In the genomic region with DNA sequence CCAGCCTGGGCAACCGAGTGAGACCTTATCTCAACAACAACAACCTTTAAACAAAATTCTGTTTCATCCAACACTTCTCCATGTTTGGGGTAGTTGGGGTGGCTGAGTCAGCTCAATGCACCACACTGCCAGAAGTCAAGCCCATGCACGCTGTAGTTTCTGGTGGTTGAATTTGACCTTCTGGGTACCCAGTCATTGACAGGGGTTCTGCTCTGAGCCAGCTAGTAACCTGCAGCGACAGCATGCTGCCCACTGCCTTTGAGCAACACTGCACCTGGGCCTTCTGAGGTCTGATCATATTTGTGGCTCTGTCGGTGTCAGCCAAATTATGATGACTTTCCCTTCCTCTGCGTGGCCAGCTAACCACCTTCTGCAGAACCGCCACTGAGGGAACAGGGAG, we compare ENCODE assay signal across 37 cellular contexts.
"Had no signal": no experiment of that assay in that cellular context is flagged by ENCODE, and none has a peak within 500 bp of the region (broad histone marks: within the 10 kb centered on the region; RNA-seq: fewer than 3 reads in every experiment).

No MANE protein-coding gene starts in this region.

- H3K4me3 ChIP-seq: body of pancreas, cardiac muscle cell, colonic mucosa, gastrocnemius medialis, right atrium auricular region, smooth muscle cell, thyroid gland, upper lobe of left lung, vagina had no signal

- H3K4me3 Mint-ChIP-seq: activated naive CD4-positive, alpha-beta T cell treated with anti-CD3 and anti-CD28 coated beads, Interleukin-2, amount 50 U/mL, for 24 hours; activated T-cell treated with anti-CD3 and anti-CD28 coated beads, Interleukin-2, amount 50 U/mL, for 4 hours; immature natural killer cell; naive thymus-derived CD8-positive, alpha-beta T cell; neural crest cell; stimulated activated naive CD8-positive, alpha-beta T cell treated with anti-CD3 and anti-CD28 coated beads, Interleukin-15, Interleukin-2, amounts not matched to agents 100 ng/mL and 50 ng/mL, for 24 hours; T-helper 1 cell treated with Interleukin-12 subunit alpha and Interleukin-12 subunit beta and Interleukin-4 antibody, amounts not matched to agents 30 μg/mL and 1 μg/mL, for 36 hours had no signal

- H3K36me3 Mint-ChIP-seq: activated naive CD4-positive, alpha-beta T cell treated with anti-CD3 and anti-CD28 coated beads, Interleukin-2, amount 50 U/mL, for 24 hours had no signal

- H3K4me2 ChIP-seq: smooth muscle cell had no signal

- H3K4me1 Mint-ChIP-seq: activated naive CD4-positive, alpha-beta T cell treated with anti-CD3 and anti-CD28 coated beads, Interleukin-2, amount 50 U/mL, for 24 hours; immature natural killer cell; naive thymus-derived CD8-positive, alpha-beta T cell; neural crest cell had no signal

- H3K27ac Mint-ChIP-seq: activated naive CD4-positive, alpha-beta T cell treated with anti-CD3 and anti-CD28 coated beads, Interleukin-2, amount 50 U/mL, for 24 hours; activated T-helper 2 cell treated with anti-CD3 and anti-CD28 coated beads, Interferon-gamma antibody, Interleukin-2, Interleukin-4, amounts not matched to agents 10 μg/mL and 5 μg/mL and 100 μg/mL, durations not matched to agents 14 hours and 24 hours and 36 hours; immature natural killer cell; naive thymus-derived CD8-positive, alpha-beta T cell; stimulated activated naive CD8-positive, alpha-beta T cell treated with anti-CD3 and anti-CD28 coated beads, Interleukin-15, Interleukin-2, amounts not matched to agents 100 ng/mL and 50 ng/mL, for 24 hours; T-helper 1 cell treated with Interleukin-12 subunit alpha and Interleukin-12 subunit beta and Interleukin-4 antibody, amounts not matched to agents 30 μg/mL and 1 μg/mL, for 36 hours had no signal

- ATAC-seq: activated CD4-positive, CD25-positive, alpha-beta regulatory T cell treated with anti-CD3 and anti-CD28 coated beads, Interleukin-2, amount 50 U/mL, for 24 hours; activated T-cell treated with anti-CD3 and anti-CD28 coated beads, Interleukin-2, amount 50 U/mL, for 4 hours; body of pancreas; gastrocnemius medialis; left colon; naive thymus-derived CD8-positive, alpha-beta T cell had no signal

- DNase-seq: activated CD4-positive, alpha-beta T cell treated with anti-CD3 and anti-CD28 coated beads for 48 hours; activated CD4-positive, alpha-beta T cell treated with anti-CD3 and anti-CD28 coated beads, Interleukin-2, amount 50 U/mL, for 48 hours; activated CD8-positive, alpha-beta memory T cell treated with anti-CD3 and anti-CD28 coated beads, Interleukin-2, amount 50 U/mL, for 48 hours; activated T-cell treated with anti-CD3 and anti-CD28 coated beads, Interleukin-2, amount 50 U/mL, for 4 hours; anterior cingulate cortex; body of pancreas; cerebellar nuclear complex; colonic mucosa; effector CD8-positive, alpha-beta T cell; gastrocnemius medialis; hypothalamus; immature natural killer cell; kidney; left colon; naive thymus-derived CD8-positive, alpha-beta T cell; occipital lobe; stimulated activated CD4-positive, alpha-beta T cell treated with anti-CD3 and anti-CD28 coated beads, Interleukin-1b, Interleukin-23, amount 100 ng/mL, for 48 hours; stimulated activated CD4-positive, alpha-beta T cell treated with anti-CD3 and anti-CD28 coated beads, Interleukin-4, amount 100 ng/mL, for 4 hours; stimulated activated CD8-positive, alpha-beta memory T cell treated with anti-CD3 and anti-CD28 coated beads, Interleukin-4, amount 100 ng/mL, for 48 hours; SW 1271; T-helper 9 cell; thyroid gland; upper lobe of left lung had no signal

- H3K36me3 ChIP-seq: cardiac muscle cell, colonic mucosa, gastrocnemius medialis, right atrium auricular region, thyroid gland, upper lobe of left lung, vagina had no signal

- H3K4me1 ChIP-seq: colonic mucosa, gastrocnemius medialis, parathyroid adenoma had no signal

- H3K9ac ChIP-seq: parathyroid adenoma had no signal

- FAIRE-seq: endometrium, kidney, TTC549 had no signal

- H3K27ac ChIP-seq: body of pancreas, cardiac muscle cell, colonic mucosa, gastrocnemius medialis, parathyroid adenoma, right atrium auricular region, thyroid gland, upper lobe of left lung, vagina, VCaP had no signal

- H3K9me3 Mint-ChIP-seq: activated naive CD4-positive, alpha-beta T cell treated with anti-CD3 and anti-CD28 coated beads, Interleukin-2, amount 50 U/mL, for 24 hours; immature natural killer cell had no signal

- H3K27me3 ChIP-seq: body of pancreas, cardiac muscle cell, colonic mucosa, gastrocnemius medialis, right atrium auricular region, thyroid gland, upper lobe of left lung, vagina had no signal

- H3K79me2 ChIP-seq: parathyroid adenoma had no signal

- H3K27me3 Mint-ChIP-seq: activated naive CD4-positive, alpha-beta T cell treated with anti-CD3 and anti-CD28 coated beads, Interleukin-2, amount 50 U/mL, for 24 hours; stimulated activated naive CD8-positive, alpha-beta T cell treated with anti-CD3 and anti-CD28 coated beads, Interleukin-15, Interleukin-2, amounts not matched to agents 100 ng/mL and 50 ng/mL, for 24 hours had no signal

- H3K9me3 ChIP-seq: body of pancreas, colonic mucosa, gastrocnemius medialis, right atrium auricular region, thyroid gland, upper lobe of left lung, vagina had no signal

- H2AFZ ChIP-seq: parathyroid adenoma had no signal
